In the genomic region with DNA sequence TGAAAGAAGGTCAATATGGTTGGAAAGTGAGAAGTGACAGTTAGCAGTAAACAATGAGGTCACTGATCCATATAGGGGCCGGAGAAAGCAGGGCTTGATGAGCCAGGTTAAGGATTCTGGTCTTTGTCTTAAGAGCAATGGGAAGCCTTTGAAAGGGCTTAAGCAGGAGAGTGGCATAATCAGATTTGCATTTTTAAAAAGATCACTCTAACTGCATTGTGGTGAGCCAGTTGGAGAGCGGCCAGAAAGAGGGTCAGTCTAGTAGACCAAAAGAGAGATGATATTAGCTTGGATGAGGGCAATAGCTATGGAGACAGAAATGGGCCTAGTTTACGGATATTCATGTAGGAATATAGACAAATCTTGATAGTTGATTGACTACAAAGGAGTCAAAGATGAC, we compare ENCODE assay signal across 20 cellular contexts. TPM values are rescaled to one million over a fixed set of nuclear protein-coding genes. Genes with fewer than 3 reads are reported as not detected.
"Had no signal": no experiment of that assay in that cellular context is flagged by ENCODE, and none has a peak within 500 bp of the region (broad histone marks: within the 10 kb centered on the region; RNA-seq: fewer than 3 reads in every experiment).

No MANE protein-coding gene starts in this region.

- H3K9me3 ChIP-seq: MG63, SJCRH30 had no signal

- DNase-seq: IMR-90, Karpas-422, KG1, MG63, NCI-H1092, NCI-H1105 treated with DMSO at 0.1 percent for 48 hours, NCI-H1417 treated with DMSO at 0.1 percent for 48 hours, NCI-H146, NCI-H1694 treated with DMSO at 0.1 percent for 48 hours, NCI-H1930, NCI-H2081, NCI-H2107, NCI-H2227 treated with DMSO at 0.1 percent for 48 hours, NCI-H526, SHP77, SJCRH30 had no signal

- H3K4me3 ChIP-seq: MG63, SJCRH30, SK-N-MC had no signal

- H3K27me3 ChIP-seq: MG63, SJCRH30 had no signal

- H3K36me3 ChIP-seq: MG63, SJCRH30 had no signal

- H3K4me1 ChIP-seq: SJCRH30 had no signal

- H3K27ac ChIP-seq: RWPE1, SJCRH30, SK-N-MC had no signal

- ATAC-seq: HepG2 had no signal

RNA-seq across cellular contexts. Expression of a gene that starts 46.6 kb away (rescaled TPM):
- total RNA-seq: HepG2, HT1080, IMR-90 had no signal
- polyA plus RNA-seq: HepG2, IMR-90 had no signal
